In the genomic region with DNA sequence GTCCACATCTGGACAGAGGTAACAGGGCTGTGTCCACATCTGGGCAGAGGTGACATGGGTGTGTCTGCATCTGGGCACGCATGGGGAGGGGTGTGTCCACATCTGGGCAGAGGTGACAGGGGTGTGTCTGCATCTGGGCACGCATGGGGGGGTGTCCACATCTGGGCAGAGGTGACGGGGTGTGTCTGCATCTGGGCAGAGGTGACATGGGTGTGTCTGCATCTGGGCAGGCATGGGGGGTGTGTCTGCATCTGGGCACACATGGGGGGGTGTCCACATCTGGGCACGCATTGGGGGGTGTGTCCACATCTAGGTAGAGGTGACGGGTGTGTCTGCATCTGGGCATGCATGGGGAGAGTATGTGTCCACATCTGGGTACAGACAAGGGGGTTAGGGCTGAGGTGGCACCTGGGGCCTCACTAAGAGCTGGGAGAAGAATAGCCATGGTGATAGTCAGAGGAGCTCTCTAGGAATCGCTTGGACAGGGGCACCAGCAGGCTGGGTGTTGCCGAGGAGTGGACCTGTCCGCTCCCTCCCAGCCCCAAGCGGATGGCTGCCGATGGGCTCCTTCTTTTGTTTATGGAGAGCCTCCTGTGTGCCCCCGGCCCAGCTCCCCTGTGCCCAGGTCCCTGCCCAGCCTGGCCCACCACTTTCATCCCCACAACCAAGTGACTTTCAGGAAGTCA, we compare ENCODE assay signal across 2 cellular contexts.
TF ChIP-seq lines count a peak whose summit lies in the region.

No MANE protein-coding gene starts in this region.

TF ChIP-seq in HEK293, 187 proteins besides CTCF, POLR2A, EP300 and RAD21:
- TF ChIP-seq GLIS2 (tag by site-specific recombination; IDR thresholded peaks at IDR 0.05): no peak
- peak; percentile 51; the same call in 1 of the 2 replicates for TF ChIP-seq KLF9 (tag by site-specific recombination; IDR thresholded peaks at IDR 0.05; ENCODE audit: low read depth)

TF ChIP-seq in H1, 55 proteins besides CTCF, POLR2A, EP300 and RAD21:
- TF ChIP-seq, protein P1, sequence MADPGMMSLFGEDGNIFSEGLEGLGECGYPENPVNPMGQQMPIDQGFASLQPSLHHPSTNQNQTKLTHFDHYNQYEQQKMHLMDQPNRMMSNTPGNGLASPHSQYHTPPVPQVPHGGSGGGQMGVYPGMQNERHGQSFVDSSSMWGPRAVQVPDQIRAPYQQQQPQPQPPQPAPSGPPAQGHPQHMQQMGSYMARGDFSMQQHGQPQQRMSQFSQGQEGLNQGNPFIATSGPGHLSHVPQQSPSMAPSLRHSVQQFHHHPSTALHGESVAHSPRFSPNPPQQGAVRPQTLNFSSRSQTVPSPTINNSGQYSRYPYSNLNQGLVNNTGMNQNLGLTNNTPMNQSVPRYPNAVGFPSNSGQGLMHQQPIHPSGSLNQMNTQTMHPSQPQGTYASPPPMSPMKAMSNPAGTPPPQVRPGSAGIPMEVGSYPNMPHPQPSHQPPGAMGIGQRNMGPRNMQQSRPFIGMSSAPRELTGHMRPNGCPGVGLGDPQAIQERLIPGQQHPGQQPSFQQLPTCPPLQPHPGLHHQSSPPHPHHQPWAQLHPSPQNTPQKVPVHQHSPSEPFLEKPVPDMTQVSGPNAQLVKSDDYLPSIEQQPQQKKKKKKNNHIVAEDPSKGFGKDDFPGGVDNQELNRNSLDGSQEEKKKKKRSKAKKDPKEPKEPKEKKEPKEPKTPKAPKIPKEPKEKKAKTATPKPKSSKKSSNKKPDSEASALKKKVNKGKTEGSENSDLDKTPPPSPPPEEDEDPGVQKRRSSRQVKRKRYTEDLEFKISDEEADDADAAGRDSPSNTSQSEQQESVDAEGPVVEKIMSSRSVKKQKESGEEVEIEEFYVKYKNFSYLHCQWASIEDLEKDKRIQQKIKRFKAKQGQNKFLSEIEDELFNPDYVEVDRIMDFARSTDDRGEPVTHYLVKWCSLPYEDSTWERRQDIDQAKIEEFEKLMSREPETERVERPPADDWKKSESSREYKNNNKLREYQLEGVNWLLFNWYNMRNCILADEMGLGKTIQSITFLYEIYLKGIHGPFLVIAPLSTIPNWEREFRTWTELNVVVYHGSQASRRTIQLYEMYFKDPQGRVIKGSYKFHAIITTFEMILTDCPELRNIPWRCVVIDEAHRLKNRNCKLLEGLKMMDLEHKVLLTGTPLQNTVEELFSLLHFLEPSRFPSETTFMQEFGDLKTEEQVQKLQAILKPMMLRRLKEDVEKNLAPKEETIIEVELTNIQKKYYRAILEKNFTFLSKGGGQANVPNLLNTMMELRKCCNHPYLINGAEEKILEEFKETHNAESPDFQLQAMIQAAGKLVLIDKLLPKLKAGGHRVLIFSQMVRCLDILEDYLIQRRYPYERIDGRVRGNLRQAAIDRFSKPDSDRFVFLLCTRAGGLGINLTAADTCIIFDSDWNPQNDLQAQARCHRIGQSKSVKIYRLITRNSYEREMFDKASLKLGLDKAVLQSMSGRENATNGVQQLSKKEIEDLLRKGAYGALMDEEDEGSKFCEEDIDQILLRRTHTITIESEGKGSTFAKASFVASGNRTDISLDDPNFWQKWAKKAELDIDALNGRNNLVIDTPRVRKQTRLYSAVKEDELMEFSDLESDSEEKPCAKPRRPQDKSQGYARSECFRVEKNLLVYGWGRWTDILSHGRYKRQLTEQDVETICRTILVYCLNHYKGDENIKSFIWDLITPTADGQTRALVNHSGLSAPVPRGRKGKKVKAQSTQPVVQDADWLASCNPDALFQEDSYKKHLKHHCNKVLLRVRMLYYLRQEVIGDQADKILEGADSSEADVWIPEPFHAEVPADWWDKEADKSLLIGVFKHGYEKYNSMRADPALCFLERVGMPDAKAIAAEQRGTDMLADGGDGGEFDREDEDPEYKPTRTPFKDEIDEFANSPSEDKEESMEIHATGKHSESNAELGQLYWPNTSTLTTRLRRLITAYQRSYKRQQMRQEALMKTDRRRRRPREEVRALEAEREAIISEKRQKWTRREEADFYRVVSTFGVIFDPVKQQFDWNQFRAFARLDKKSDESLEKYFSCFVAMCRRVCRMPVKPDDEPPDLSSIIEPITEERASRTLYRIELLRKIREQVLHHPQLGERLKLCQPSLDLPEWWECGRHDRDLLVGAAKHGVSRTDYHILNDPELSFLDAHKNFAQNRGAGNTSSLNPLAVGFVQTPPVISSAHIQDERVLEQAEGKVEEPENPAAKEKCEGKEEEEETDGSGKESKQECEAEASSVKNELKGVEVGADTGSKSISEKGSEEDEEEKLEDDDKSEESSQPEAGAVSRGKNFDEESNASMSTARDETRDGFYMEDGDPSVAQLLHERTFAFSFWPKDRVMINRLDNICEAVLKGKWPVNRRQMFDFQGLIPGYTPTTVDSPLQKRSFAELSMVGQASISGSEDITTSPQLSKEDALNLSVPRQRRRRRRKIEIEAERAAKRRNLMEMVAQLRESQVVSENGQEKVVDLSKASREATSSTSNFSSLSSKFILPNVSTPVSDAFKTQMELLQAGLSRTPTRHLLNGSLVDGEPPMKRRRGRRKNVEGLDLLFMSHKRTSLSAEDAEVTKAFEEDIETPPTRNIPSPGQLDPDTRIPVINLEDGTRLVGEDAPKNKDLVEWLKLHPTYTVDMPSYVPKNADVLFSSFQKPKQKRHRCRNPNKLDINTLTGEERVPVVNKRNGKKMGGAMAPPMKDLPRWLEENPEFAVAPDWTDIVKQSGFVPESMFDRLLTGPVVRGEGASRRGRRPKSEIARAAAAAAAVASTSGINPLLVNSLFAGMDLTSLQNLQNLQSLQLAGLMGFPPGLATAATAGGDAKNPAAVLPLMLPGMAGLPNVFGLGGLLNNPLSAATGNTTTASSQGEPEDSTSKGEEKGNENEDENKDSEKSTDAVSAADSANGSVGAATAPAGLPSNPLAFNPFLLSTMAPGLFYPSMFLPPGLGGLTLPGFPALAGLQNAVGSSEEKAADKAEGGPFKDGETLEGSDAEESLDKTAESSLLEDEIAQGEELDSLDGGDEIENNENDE (IDR thresholded peaks at IDR 0.05; ENCODE audit: insufficient replicate concordance, low read length): no peak
- TF ChIP-seq CBX8 (IDR thresholded peaks at IDR 0.05; ENCODE audit: borderline replicate concordance, low read depth, low read length) (no peak), TCF12 (IDR thresholded peaks at IDR 0.05; ENCODE audit: low read depth, low read length) (no peak), TAF7 (optimal IDR thresholded peaks at IDR 0.05; ENCODE audit: borderline replicate concordance, low read depth, low read length) (no peak), POU5F1 (IDR thresholded peaks at IDR 0.05; ENCODE audit: low read depth, low read length) (no peak), HDAC6 (IDR thresholded peaks at IDR 0.05; ENCODE audit: low read depth, low read length) (no peak), SUZ12 (IDR thresholded peaks at IDR 0.05; ENCODE audit: low read length) (no peak), MAFK (IDR thresholded peaks at IDR 0.05; ENCODE audit: low read depth, low read length) (no peak), RBBP5 (IDR thresholded peaks at IDR 0.05; ENCODE audit: borderline replicate concordance, low read depth, low read length) (no peak), TAF1 (IDR thresholded peaks at IDR 0.05; ENCODE audit: low read depth, low read length) (no peak)
- TF ChIP-seq, protein P2, sequence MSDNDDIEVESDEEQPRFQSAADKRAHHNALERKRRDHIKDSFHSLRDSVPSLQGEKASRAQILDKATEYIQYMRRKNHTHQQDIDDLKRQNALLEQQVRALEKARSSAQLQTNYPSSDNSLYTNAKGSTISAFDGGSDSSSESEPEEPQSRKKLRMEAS (IDR thresholded peaks at IDR 0.05): no peak
